In the genomic region with DNA sequence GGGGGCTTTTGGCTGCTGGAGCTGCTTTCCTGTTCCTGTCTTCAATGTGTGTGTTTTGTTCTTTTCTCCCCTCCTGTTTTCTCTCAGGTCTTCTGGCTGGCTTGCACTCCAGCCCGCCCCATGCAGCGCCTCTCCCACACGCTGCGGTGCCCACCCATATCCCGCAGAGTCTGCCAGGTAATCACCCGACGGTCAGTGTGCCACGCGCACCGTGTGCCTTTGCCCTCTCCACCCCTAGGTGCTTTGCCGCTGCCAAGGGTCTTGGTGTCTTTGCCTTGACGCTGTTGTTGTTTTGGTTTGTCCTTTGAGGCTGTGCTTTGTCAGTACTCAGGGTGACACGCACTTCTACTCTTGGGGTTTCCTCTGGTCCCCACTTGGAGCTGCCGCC, we compare ENCODE assay signal across 15 cellular contexts. TPM values are rescaled to one million over a fixed set of nuclear protein-coding genes. Genes with fewer than 3 reads are reported as not detected.
A peak's percentile ranks its signal among the peaks of the same experiment; 100 is the strongest.
DNase-seq lines count a peak whose midpoint lies in the region; ATAC-seq and TF ChIP-seq lines count a peak whose summit lies in the region.
"Had no signal": no experiment of that assay in that cellular context is flagged by ENCODE, and none has a peak within 500 bp of the region (broad histone marks: within the 10 kb centered on the region; RNA-seq: fewer than 3 reads in every experiment).

No MANE protein-coding gene starts in this region.

- no TSS peak for BruUV-seq in mammary epithelial cell (replicated peaks; lab: Mats Ljungman, UMichigan)

- H3K4me1 ChIP-seq in breast epithelium (peaks cover 0 to 4% of the 10 kb centered on the region in 2 donors), mammary epithelial cell (ENCODE audit: insufficient read depth, low read length) (peaks cover 6% of the 10 kb centered on the region), endodermal cell (ENCODE audit: control insufficient read depth, insufficient read depth, low read length) (peaks cover 5% of the 10 kb centered on the region), osteoblast (ENCODE audit: insufficient read depth, low read length) (peaks cover 3% of the 10 kb centered on the region), heart left ventricle (peaks cover 0 to 10% (median 6%) of the 10 kb centered on the region in 12 donors)
- H3K4me1 ChIP-seq: BLaER1 treated with 17β-estradiol and CSF1 and Interleukin-3, amounts not matched to agents 10 nM and 100 nM had no signal

- H3K4me2 ChIP-seq in mammary epithelial cell (ENCODE audit: insufficient read depth, low read depth, low read length) (no peak overlapping the region), osteoblast (ENCODE audit: insufficient read depth, low read length) (no peak overlapping the region)
- H3K4me2 ChIP-seq: BLaER1 treated with 17β-estradiol and CSF1 and Interleukin-3, amounts not matched to agents 10 nM and 100 nM; GM23338 had no signal

- peaks cover 5% of the 10 kb centered on the region for H3K4me1 Mint-ChIP-seq in endodermal cell
- H3K4me1 Mint-ChIP-seq in activated CD4-positive, alpha-beta memory T cell treated with anti-CD3 and anti-CD28 coated beads, Interleukin-2, amount 10 ng/mL, durations not matched to agents 7 days and 5 days, result no peaks in the 10 kb centered on the region
- H3K4me1 Mint-ChIP-seq: GM23338 had no signal

- no peak overlapping the region for H3K4me3 Mint-ChIP-seq in endodermal cell
- H3K4me3 Mint-ChIP-seq in activated CD4-positive, alpha-beta memory T cell treated with anti-CD3 and anti-CD28 coated beads, Interleukin-2, amount 10 ng/mL, durations not matched to agents 7 days and 5 days, result no peak overlapping the region
- H3K4me3 Mint-ChIP-seq: CD4-positive, alpha-beta T cell; GM23338 had no signal

- DNase-seq in breast epithelium (ENCODE audit: low spot score in 2 of 2), result no peak
- DNase-seq in mammary epithelial cell, result no peak
- DNase-seq in endodermal cell, result no peak
- DNase-seq in osteoblast (ENCODE audit: insufficient read length, low spot score, missing footprints), result peak; percentile 52
- DNase-seq in activated CD4-positive, alpha-beta memory T cell treated with anti-CD3 and anti-CD28 coated beads, Interleukin-2, amount 10 ng/mL, durations not matched to agents 7 days and 5 days, result no peak
- DNase-seq in heart left ventricle, result no peak
- DNase-seq in activated T-cell treated with anti-CD3 and anti-CD28 coated beads for 4 hours, result no peak
- DNase-seq: ACHN; CD4-positive, alpha-beta T cell; DMS153; DMS79 treated with DMSO at 0.1 percent for 48 hours; EL; H7 had no signal

- H3K9ac ChIP-seq in mammary epithelial cell (ENCODE audit: insufficient read depth, low read length), result no peak overlapping the region
- no peak overlapping the region for H3K9ac ChIP-seq in endodermal cell (ENCODE audit: extremely low read depth, low read length, poor library complexity, severe bottlenecking)

- no peaks in the 10 kb centered on the region for H3K9me3 ChIP-seq in breast epithelium
- no peaks in the 10 kb centered on the region for H3K9me3 ChIP-seq in mammary epithelial cell (replicated peaks; ENCODE audit: insufficient read depth, low read length)
- no peaks in the 10 kb centered on the region for H3K9me3 ChIP-seq in endodermal cell (ENCODE audit: control insufficient read depth, low read length)
- H3K9me3 ChIP-seq in osteoblast (ENCODE audit: low read depth, low read length), result no peaks in the 10 kb centered on the region
- no peaks in the 10 kb centered on the region for H3K9me3 ChIP-seq in heart left ventricle
- H3K9me3 ChIP-seq: BLaER1 treated with 17β-estradiol and CSF1 and Interleukin-3, amounts not matched to agents 10 nM and 100 nM had no signal

- peak overlapping the region; percentile 52 for H3K27ac Mint-ChIP-seq in endodermal cell
- H3K27ac Mint-ChIP-seq in activated CD4-positive, alpha-beta memory T cell treated with anti-CD3 and anti-CD28 coated beads, Interleukin-2, amount 10 ng/mL, durations not matched to agents 7 days and 5 days, result no peak overlapping the region
- H3K27ac Mint-ChIP-seq: CD4-positive, alpha-beta T cell; GM23338 had no signal

- peaks cover 6% of the 10 kb centered on the region for H3K36me3 ChIP-seq in breast epithelium
- peaks cover 47% of the 10 kb centered on the region for H3K36me3 ChIP-seq in mammary epithelial cell (ENCODE audit: insufficient read depth, low read length)
- H3K36me3 ChIP-seq in endodermal cell (ENCODE audit: control insufficient read depth, insufficient read depth, low read length), result peaks cover 93% of the 10 kb centered on the region
- H3K36me3 ChIP-seq in osteoblast (ENCODE audit: insufficient read depth, low read length), result peaks cover 83% of the 10 kb centered on the region
- peaks cover 9 to 100% (median 98%) of the 10 kb centered on the region in 9 donors for H3K36me3 ChIP-seq in heart left ventricle

- H3K27ac ChIP-seq in breast epithelium (peak overlapping the region; percentile 13 to 46), mammary epithelial cell (ENCODE audit: insufficient read depth, low read depth, low read length) (no peak overlapping the region), endodermal cell (ENCODE audit: low read depth, low read length) (no peak overlapping the region), osteoblast (ENCODE audit: low read depth, low read length) (no peak overlapping the region), heart left ventricle (no peak overlapping the region)
- H3K27ac ChIP-seq: BLaER1 treated with 17β-estradiol and CSF1 and Interleukin-3, amounts not matched to agents 10 nM and 100 nM had no signal

- H3K27me3 Mint-ChIP-seq in endodermal cell (ENCODE audit: insufficient read depth), result no peaks in the 10 kb centered on the region
- H3K27me3 Mint-ChIP-seq in activated CD4-positive, alpha-beta memory T cell treated with anti-CD3 and anti-CD28 coated beads, Interleukin-2, amount 10 ng/mL, durations not matched to agents 7 days and 5 days, result no peaks in the 10 kb centered on the region
- H3K27me3 Mint-ChIP-seq: CD4-positive, alpha-beta T cell had no signal

- ATAC-seq in heart left ventricle, result no peak
- ATAC-seq: GM23338 had no signal

- no peaks in the 10 kb centered on the region for H3K79me2 ChIP-seq in mammary epithelial cell (ENCODE audit: insufficient read depth, low read length)
- no peaks in the 10 kb centered on the region for H3K79me2 ChIP-seq in osteoblast (ENCODE audit: insufficient read depth, low read length)

- dilution Hi-C loops in mammary epithelial cell (cut with HindIII; ENCODE audit: low sequenced_read_pairs), result no loop called here

- WGBS in mammary epithelial cell (ENCODE audit: low coverage, missing lambda C conversion rate), result 56% methylated on average over 13 of the region's 14 CpGs
- 93 to 96% methylated on average over 4 to 14 of the region's 14 CpGs for WGBS in endodermal cell (ENCODE audit: insufficient coverage in 1 of 2, insufficient read length in 1 of 2), 2 experiments
- 90 to 97% (median 94%) methylated on average over 14 of the region's 14 CpGs for WGBS in heart left ventricle, 4 donors

- in situ Hi-C loops in mammary epithelial cell (cut with MboI; ENCODE audit: low sequenced_read_pairs in 2 of 2), result no loop called here

- intact Hi-C loops in breast epithelium (cut with DNase I; ENCODE audit: low total_unique reads), result no loop called here
- intact Hi-C loops in mammary epithelial cell (cut with micrococcal nuclease), result no loop called here
- intact Hi-C loops in heart left ventricle (cut with DNase I), result loop anchor here in 1 of 10 donors (10.0 kb wide), 1 partner anchor 142 kb away; a partner anchor contains a TSS

- H3K9me3 Mint-ChIP-seq in endodermal cell, result no peaks in the 10 kb centered on the region
- H3K9me3 Mint-ChIP-seq in activated CD4-positive, alpha-beta memory T cell treated with anti-CD3 and anti-CD28 coated beads, Interleukin-2, amount 10 ng/mL, durations not matched to agents 7 days and 5 days, result no peaks in the 10 kb centered on the region
- H3K9me3 Mint-ChIP-seq: CD4-positive, alpha-beta T cell; GM23338 had no signal

- POLR2A ChIA-PET in activated CD4-positive, alpha-beta memory T cell treated with anti-CD3 and anti-CD28 coated beads, Interleukin-2, amount 10 ng/mL, durations not matched to agents 7 days and 5 days (lab: Charles Lee), result no interaction called here

- TF ChIP-seq CTCF in breast epithelium (IDR thresholded peaks at IDR 0.05), result no peak
- TF ChIP-seq CTCF in mammary epithelial cell (conservative IDR thresholded peaks at IDR 0.05 in 1 of 2, IDR thresholded peaks at IDR 0.05 in 1 of 2; ENCODE audit: extremely low read depth in 1 of 2, insufficient read depth in 1 of 2, low read depth in 1 of 2, low read length in 2 of 2), result no peak
- TF ChIP-seq CTCF in endodermal cell (conservative IDR thresholded peaks at IDR 0.05), result no peak
- no peak for TF ChIP-seq CTCF in osteoblast (IDR thresholded peaks at IDR 0.05; ENCODE audit: extremely low read depth, low read depth, low read length)
- TF ChIP-seq CTCF in heart left ventricle (IDR thresholded peaks at IDR 0.05), result no peak

- no peak for TF ChIP-seq POLR2A in breast epithelium (IDR thresholded peaks at IDR 0.05)
- no peak for TF ChIP-seq POLR2A in heart left ventricle (IDR thresholded peaks at IDR 0.05)

- no peaks in the 10 kb centered on the region for H3K27me3 ChIP-seq in breast epithelium
- H3K27me3 ChIP-seq in mammary epithelial cell (ENCODE audit: insufficient read depth, low read length), result no peaks in the 10 kb centered on the region
- H3K27me3 ChIP-seq in endodermal cell (ENCODE audit: control insufficient read depth, insufficient read depth, low read length, poor library complexity, severe bottlenecking), result no peaks in the 10 kb centered on the region
- no peaks in the 10 kb centered on the region for H3K27me3 ChIP-seq in osteoblast (ENCODE audit: insufficient read depth, low read length)
- H3K27me3 ChIP-seq in heart left ventricle, result no peaks in the 10 kb centered on the region
- H3K27me3 ChIP-seq: BLaER1 treated with 17β-estradiol and CSF1 and Interleukin-3, amounts not matched to agents 10 nM and 100 nM had no signal

- no peaks in the 10 kb centered on the region for H4K20me1 ChIP-seq in mammary epithelial cell (ENCODE audit: insufficient read depth, low read length)
- H4K20me1 ChIP-seq in osteoblast (ENCODE audit: insufficient read depth, low read length), result peaks cover 10% of the 10 kb centered on the region

- CTCF ChIA-PET in mammary epithelial cell (lab: Charles Lee; ENCODE audit: low non-redundant PET), result no interaction called here
- CTCF ChIA-PET in activated CD4-positive, alpha-beta memory T cell treated with anti-CD3 and anti-CD28 coated beads, Interleukin-2, amount 10 ng/mL, durations not matched to agents 7 days and 5 days (lab: Charles Lee), result no interaction called here

- peaks cover 67% of the 10 kb centered on the region for H3K36me3 Mint-ChIP-seq in endodermal cell (ENCODE audit: low read depth)
- peaks cover 58% of the 10 kb centered on the region for H3K36me3 Mint-ChIP-seq in activated CD4-positive, alpha-beta memory T cell treated with anti-CD3 and anti-CD28 coated beads, Interleukin-2, amount 10 ng/mL, durations not matched to agents 7 days and 5 days (ENCODE audit: low read depth)

- H3K4me3 ChIP-seq in breast epithelium (no peak overlapping the region), mammary epithelial cell (replicated peaks in 1 of 3; ENCODE audit: insufficient read depth in 1 of 3, low read depth in 2 of 3, low read length in 3 of 3) (no peak overlapping the region), endodermal cell (ENCODE audit: low read length) (no peak overlapping the region), osteoblast (ENCODE audit: insufficient read depth, low read length) (no peak overlapping the region), heart left ventricle (no peak overlapping the region)
- H3K4me3 ChIP-seq: BLaER1 treated with 17β-estradiol and CSF1 and Interleukin-3, amounts not matched to agents 10 nM and 100 nM; GM23338 had no signal

- no peak overlapping the region for H2AFZ ChIP-seq in mammary epithelial cell (ENCODE audit: low read depth, low read length)
- no peak overlapping the region for H2AFZ ChIP-seq in osteoblast (ENCODE audit: low read length)
- H2AFZ ChIP-seq: GM23338 had no signal

RNA-seq across cellular contexts. Expression of a gene that starts 30.0 kb away (rescaled TPM):
- total RNA-seq in breast epithelium (10 to 100 TPM; 28.8 to 32.8 (median 29.1) TPM), mammary epithelial cell (10 to 100 TPM; 23.7 to 37.2 TPM), endodermal cell (10 to 100 TPM; 36.8 to 46.7 TPM), osteoblast (34.5 and 38.4 TPM in 2 replicates), heart left ventricle (10 to 100 TPM; 25.0 to 77.9 (median 32.7) TPM)
- polyA plus RNA-seq in mammary epithelial cell (16.5 TPM), heart left ventricle (10 to 100 TPM; 20.3 to 34.2 TPM)
- polyA minus RNA-seq in mammary epithelial cell, result 96.1 TPM
- polyA plus RNA-seq in endodermal cell (2013, experiment 1 of 2), result 26.9 TPM
- 28.6 TPM for polyA plus RNA-seq in endodermal cell (2013, experiment 2 of 2)
- total RNA-seq in activated CD4-positive, alpha-beta memory T cell treated with anti-CD3 and anti-CD28 coated beads, Interleukin-2, amount 10 ng/mL, durations not matched to agents 7 days and 5 days, result 10 to 100 TPM; 39.2 to 39.6 TPM

RNA-seq across cellular contexts. Expression of a gene that starts 30.2 kb away (rescaled TPM):
- 10 to 100 TPM; 57.2 to 79.0 (median 58.1) TPM for total RNA-seq in breast epithelium
- 10 to 100 TPM; 38.0 to 67.7 TPM for total RNA-seq in mammary epithelial cell
- 31.3 TPM for polyA plus RNA-seq in mammary epithelial cell
- polyA minus RNA-seq in mammary epithelial cell, result 58.2 TPM
- 100 to 1,000 TPM in 1 of 2 donors, 10 to 100 TPM in 1; 99.3 to 108 TPM for total RNA-seq in endodermal cell
- polyA plus RNA-seq in endodermal cell (2013, experiment 1 of 2), result 65.6 TPM
- 61.7 TPM for polyA plus RNA-seq in endodermal cell (2013, experiment 2 of 2)
- 48.0 and 48.1 TPM in 2 replicates for total RNA-seq in osteoblast
- 10 to 100 TPM; 80.4 to 85.4 TPM for total RNA-seq in activated CD4-positive, alpha-beta memory T cell treated with anti-CD3 and anti-CD28 coated beads, Interleukin-2, amount 10 ng/mL, durations not matched to agents 7 days and 5 days
- total RNA-seq in heart left ventricle, result 10 to 100 TPM; 54.3 to 96.6 (median 75.8) TPM
- polyA plus RNA-seq in heart left ventricle, result 10 to 100 TPM; 51.3 to 67.2 TPM

RNA-seq across cellular contexts. Expression of a gene that starts 59.7 kb away (rescaled TPM):
- 100 to 1,000 TPM in 1 of 3 donors, 10 to 100 TPM in 2; 53.1 to 169 (median 97.5) TPM for total RNA-seq in breast epithelium
- total RNA-seq in mammary epithelial cell, result 10 to 100 TPM; 58.1 to 73.2 TPM
- 43.0 TPM for polyA plus RNA-seq in mammary epithelial cell
- 138 TPM for polyA minus RNA-seq in mammary epithelial cell
- 10 to 100 TPM; 37.8 to 48.5 TPM for total RNA-seq in endodermal cell
- 4.7 TPM for polyA plus RNA-seq in endodermal cell (2013, experiment 1 of 2)
- polyA plus RNA-seq in endodermal cell (2013, experiment 2 of 2), result 3.6 TPM
- 24.2 and 27.1 TPM in 2 replicates for total RNA-seq in osteoblast
- total RNA-seq in activated CD4-positive, alpha-beta memory T cell treated with anti-CD3 and anti-CD28 coated beads, Interleukin-2, amount 10 ng/mL, durations not matched to agents 7 days and 5 days, result under 1 TPM in 1 of 2 experiments, not detected in 1; 0.08 TPM
- total RNA-seq in heart left ventricle, result 10 to 100 TPM in 3 of 9 donors, 1 to 10 TPM in 6; 6.4 to 23.8 (median 8.3) TPM
- 1 to 10 TPM; 4.3 to 5.1 TPM for polyA plus RNA-seq in heart left ventricle
- total RNA-seq: CD4-positive, alpha-beta T cell had no signal

Comparison
In these comparisons a context has a peak if more than half of its experiments do, and no peak if none do; other contexts are left out.
1. H3K27ac ChIP-seq: peak in breast epithelium (2 of 2); none in mammary epithelial cell (single experiment), endodermal cell (single experiment), osteoblast (single experiment) and heart left ventricle (0 of 12).
2. RNA of a gene that starts 59.7 kb away (total RNA-seq): 53.1 to 169 TPM in breast epithelium, 58.1 to 73.2 TPM in mammary epithelial cell, 37.8 to 48.5 TPM in endodermal cell, 24.2 to 27.1 TPM in osteoblast and 6.4 to 23.8 TPM in heart left ventricle; 0.08 TPM in activated CD4-positive, alpha-beta memory T cell treated with anti-CD3 and anti-CD28 coated beads, Interleukin-2, amount 10 ng/mL, durations not matched to agents 7 days and 5 days; every median in the first group is over 4 times any median in the second.